8 cellular contexts compared by ENCODE assay signal in the genomic region with DNA sequence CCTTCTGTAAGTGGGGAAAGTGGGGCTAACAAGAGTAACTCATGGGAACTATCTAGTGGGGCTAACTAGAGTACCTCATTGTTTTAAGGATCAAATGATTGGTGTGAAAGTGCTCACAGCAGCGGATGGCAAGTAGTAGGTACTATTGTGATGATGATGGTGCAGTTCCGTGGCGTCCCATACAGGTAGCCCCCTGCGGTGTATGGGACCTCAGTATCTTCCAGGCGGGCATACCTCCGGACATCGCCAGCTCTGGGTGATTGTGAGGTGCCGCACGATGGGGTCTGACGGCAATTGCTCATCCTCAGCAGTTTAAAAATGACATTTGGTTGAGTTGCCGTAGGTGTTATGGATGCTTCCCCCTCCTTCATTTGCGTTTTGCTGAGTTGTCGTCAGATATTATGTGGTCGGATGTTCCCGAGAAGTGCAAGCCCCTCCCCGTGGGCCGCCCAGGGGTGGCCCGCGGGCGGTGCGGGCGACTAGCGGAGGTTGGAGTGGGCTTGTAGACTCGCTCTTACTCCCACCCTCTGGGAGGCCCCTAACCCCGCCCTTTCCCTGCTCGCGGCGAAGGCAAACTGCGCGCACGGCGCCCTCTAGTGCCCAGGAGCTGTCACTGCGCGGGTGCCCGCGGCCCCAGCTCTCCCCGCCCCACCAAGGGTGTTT. TPM values are rescaled to one million over a fixed set of nuclear protein-coding genes. Genes with fewer than 3 reads are reported as not detected.
DNase-seq lines count a peak whose midpoint lies in the region; ATAC-seq and TF ChIP-seq lines count a peak whose summit lies in the region.

No MANE protein-coding gene starts in this region.

- 41% methylated on average over 37 of the region's 37 CpGs; no CpG with 5 or more reads in 1 of the 2 donors for WGBS in transverse colon (ENCODE audit: low coverage in 1 of 2), 2 donors

- no peak for TF ChIP-seq EP300 in transverse colon (IDR thresholded peaks at IDR 0.05; ENCODE audit: low read depth)

- H3K36me3 ChIP-seq in SJCRH30: no peaks in the 10 kb centered on the region
- no peaks in the 10 kb centered on the region for H3K36me3 ChIP-seq in cardiac muscle cell
- H3K36me3 ChIP-seq in transverse colon: no peaks in the 10 kb centered on the region

- H3K9me3 ChIP-seq in SJCRH30 (replicated peaks): no peaks in the 10 kb centered on the region
- no peaks in the 10 kb centered on the region for H3K9me3 ChIP-seq in cardiac muscle cell (ENCODE audit: low read depth)
- H3K9me3 ChIP-seq in transverse colon: no peaks in the 10 kb centered on the region

- H3K27me3 ChIP-seq in SJCRH30 (no peaks in the 10 kb centered on the region), cardiac muscle cell (peaks cover 51% of the 10 kb centered on the region), transverse colon (peaks cover 8% of the 10 kb centered on the region)

- H3K27ac ChIP-seq in SJCRH30 (no peak overlapping the region), cardiac muscle cell (no peak overlapping the region), transverse colon (no peak overlapping the region)

- H3K4me1 ChIP-seq in SJCRH30 (no peaks in the 10 kb centered on the region), cardiac muscle cell (ENCODE audit: low read depth) (no peaks in the 10 kb centered on the region), transverse colon (peaks cover 0 to 12% (median 0%) of the 10 kb centered on the region in 4 donors)

- in situ Hi-C loops in transverse colon (cut with MboI; ENCODE audit: low pct_ligation_motif_present in 1 of 4, low pct_unique_long_range_greater_than_20kb in 1 of 4, low sequenced_read_pairs in 3 of 4): loop anchor here in 2 of 4 donors (10.0 to 25.0 kb wide), 2 partner anchors 90 to 97 kb away; no protein-coding TSS in a partner anchor

- TF ChIP-seq POLR2A in transverse colon (IDR thresholded peaks at IDR 0.05): no peak

- ATAC-seq in GM21528 (IDR thresholded peaks at IDR 0.05; ENCODE audit: low FRiP score, unreplicated experiment): peak; percentile 100

- intact Hi-C loops in posterior cingulate gyrus (cut with DNase I) (loop anchor here (5.0 kb wide), 1 partner anchor 95 kb away; no protein-coding TSS in a partner anchor), transverse colon (cut with DNase I; ENCODE audit: low total_unique reads) (no loop called here)

- TF ChIP-seq CTCF in cardiac muscle cell (IDR thresholded peaks at IDR 0.05; ENCODE audit: low read depth, low read length) (peak; percentile 72), transverse colon (IDR thresholded peaks at IDR 0.05) (peak; percentile 45 to 75 (median 71))

- peak; percentile 82 for DNase-seq in DMS53 (lab: John Stamatoyannopoulos, UW)
- DNase-seq in HuH-7.5 (ENCODE audit: low spot score): peak; percentile 34
- DNase-seq in SJCRH30: peak; percentile 66 to 70
- peak; percentile 31 to 70 (median 54) for DNase-seq in activated naive CD4-positive, alpha-beta T cell (lab: John Stamatoyannopoulos, UW)
- peak; percentile 58 to 75 for DNase-seq in cardiac muscle cell (ENCODE audit: low read depth in 1 of 2, low spot score in 1 of 2)
- peak in 9 of 10 donors; percentile 12 to 92 (median 58) for DNase-seq in posterior cingulate gyrus
- DNase-seq in transverse colon: peak; percentile 61

- peak overlapping the region; percentile 45 for H3K4me3 ChIP-seq in SJCRH30
- peak overlapping the region; percentile 29 for H3K4me3 ChIP-seq in cardiac muscle cell
- peak overlapping the region; percentile 6 to 56 (median 28) for H3K4me3 ChIP-seq in transverse colon

RNA-seq across cellular contexts. Expression of a gene that starts 18.3 kb away (rescaled TPM):
- not detected in 2 replicates for total RNA-seq in SJCRH30 (2014; rRNA removed; shearing (Covaris generic))
- total RNA-seq in cardiac muscle cell: not detected in 2 replicates
- not detected in 2 replicates for polyA plus RNA-seq in cardiac muscle cell
- not detected for total RNA-seq in transverse colon
